ENCODE assay signal across 16 cellular contexts in genomic region chr14:33532581-33532980, GRCh38.
DNase-seq lines count a peak whose midpoint lies in the region; ATAC-seq and TF ChIP-seq lines count a peak whose summit lies in the region.
"Had no signal": no experiment of that assay in that cellular context is flagged by ENCODE, and none has a peak within 500 bp of the region (broad histone marks: within the 10 kb centered on the region; RNA-seq: fewer than 3 reads in every experiment).

No MANE protein-coding gene starts in this region.

- no peak for TF ChIP-seq CTCF in left ventricle myocardium inferior (IDR thresholded peaks at IDR 0.05; ENCODE audit: borderline replicate concordance)
- TF ChIP-seq CTCF in endothelial cell (IDR thresholded peaks at IDR 0.05; ENCODE audit: unreplicated experiment), result no peak
- TF ChIP-seq CTCF in smooth muscle cell (IDR thresholded peaks at IDR 0.05; ENCODE audit: borderline replicate concordance, insufficient read depth, poor library complexity, severe bottlenecking), result no peak

- no peaks in the 10 kb centered on the region for H4K20me1 ChIP-seq in smooth muscle cell (ENCODE audit: low read depth)
- H4K20me1 ChIP-seq: BLaER1 had no signal

- H3K27me3 ChIP-seq in left ventricle myocardium inferior (ENCODE audit: low read depth), result no peaks in the 10 kb centered on the region
- no peaks in the 10 kb centered on the region for H3K27me3 ChIP-seq in smooth muscle cell (ENCODE audit: low read depth)
- H3K27me3 ChIP-seq: BLaER1 had no signal

- H3K36me3 Mint-ChIP-seq in endothelial cell (ENCODE audit: low read depth, unreplicated experiment), result no peaks in the 10 kb centered on the region
- H3K36me3 Mint-ChIP-seq: CD8-positive, alpha-beta T cell had no signal

- peak overlapping the region; percentile 74 for H2AFZ ChIP-seq in smooth muscle cell (ENCODE audit: low read depth)

- peaks cover 23% of the 10 kb centered on the region for H3K4me1 Mint-ChIP-seq in endothelial cell (ENCODE audit: unreplicated experiment)

- H3K36me3 ChIP-seq in left ventricle myocardium inferior (no peaks in the 10 kb centered on the region), smooth muscle cell (ENCODE audit: low read depth) (no peaks in the 10 kb centered on the region)
- H3K36me3 ChIP-seq: BLaER1 had no signal

- H3K4me3 ChIP-seq in left ventricle myocardium inferior (no peak overlapping the region), smooth muscle cell (no peak overlapping the region)
- H3K4me3 ChIP-seq: BLaER1, GM23338 had no signal

- H3K4me3 Mint-ChIP-seq in endothelial cell (ENCODE audit: unreplicated experiment), result no peak overlapping the region
- H3K4me3 Mint-ChIP-seq: CD8-positive, alpha-beta T cell; GM23338 had no signal

- H3F3A ChIP-seq in smooth muscle cell (ENCODE audit: low read depth), result no peaks in the 10 kb centered on the region

- H3K9ac ChIP-seq in smooth muscle cell (ENCODE audit: low read depth), result no peak overlapping the region
- H3K9ac ChIP-seq: BLaER1 had no signal

- DNase-seq in left ventricle myocardium inferior (no peak), Right ventricle myocardium superior (no peak), endothelial cell (ENCODE audit: low spot score) (no peak), foreskin melanocyte (peak; percentile 6), smooth muscle cell (lab: John Stamatoyannopoulos, UW; ENCODE audit: unreplicated experiment) (no peak), NCI-H2171 treated with DMSO at 0.1 percent for 48 hours (lab: John Stamatoyannopoulos, UW) (no peak)
- DNase-seq: 8988T; Calu3; CD8-positive, alpha-beta T cell; DMS79 treated with DMSO at 0.1 percent for 48 hours; GF-D8; HCEC 1CT had no signal

- H3K27me3 Mint-ChIP-seq in endothelial cell (ENCODE audit: unreplicated experiment), result no peaks in the 10 kb centered on the region

- no peaks in the 10 kb centered on the region for H3K9me3 Mint-ChIP-seq in endothelial cell (ENCODE audit: unreplicated experiment)
- H3K9me3 Mint-ChIP-seq: CD8-positive, alpha-beta T cell; GM23338 had no signal

- H3K27ac Mint-ChIP-seq in endothelial cell (ENCODE audit: unreplicated experiment), result peak overlapping the region; percentile 88
- H3K27ac Mint-ChIP-seq: CD8-positive, alpha-beta T cell; GM23338 had no signal

- H3K9me3 ChIP-seq in left ventricle myocardium inferior (replicated peaks) (no peaks in the 10 kb centered on the region), smooth muscle cell (replicated peaks; ENCODE audit: low read depth) (no peaks in the 10 kb centered on the region)
- H3K9me3 ChIP-seq: BLaER1 had no signal

- no peak for ATAC-seq in Right ventricle myocardium superior (ENCODE audit: poor library complexity)
- no peak for ATAC-seq in HG02981 (IDR thresholded peaks at IDR 0.05; ENCODE audit: unreplicated experiment)
- ATAC-seq in HG03432 (IDR thresholded peaks at IDR 0.05; ENCODE audit: unreplicated experiment), result no peak
- ATAC-seq: CD8-positive, alpha-beta T cell; GM23338 had no signal

- intact Hi-C loops in left ventricle myocardium inferior (cut with micrococcal nuclease) (no loop called here), Right ventricle myocardium superior (cut with DNase I) (no loop called here)

- H3K27ac ChIP-seq in left ventricle myocardium inferior (replicated peaks), result peak overlapping the region; percentile 34
- H3K27ac ChIP-seq in smooth muscle cell (ENCODE audit: low read depth), result no peak overlapping the region
- H3K27ac ChIP-seq: BLaER1 had no signal

- 55% methylated on average over 3 of the region's 3 CpGs for WGBS in smooth muscle cell (ENCODE audit: low lambda C conversion rate)

- peak overlapping the region; percentile 3 for H3K4me2 ChIP-seq in smooth muscle cell
- H3K4me2 ChIP-seq: BLaER1, GM23338 had no signal

- peaks cover 5% of the 10 kb centered on the region for H3K4me1 ChIP-seq in left ventricle myocardium inferior
- no peaks in the 10 kb centered on the region for H3K4me1 ChIP-seq in smooth muscle cell (ENCODE audit: low read depth)
- H3K4me1 ChIP-seq: BLaER1 had no signal

- no peaks in the 10 kb centered on the region for H3K79me2 ChIP-seq in smooth muscle cell (ENCODE audit: low read depth)
